21 cellular contexts compared by ENCODE assay signal in the genomic region with DNA sequence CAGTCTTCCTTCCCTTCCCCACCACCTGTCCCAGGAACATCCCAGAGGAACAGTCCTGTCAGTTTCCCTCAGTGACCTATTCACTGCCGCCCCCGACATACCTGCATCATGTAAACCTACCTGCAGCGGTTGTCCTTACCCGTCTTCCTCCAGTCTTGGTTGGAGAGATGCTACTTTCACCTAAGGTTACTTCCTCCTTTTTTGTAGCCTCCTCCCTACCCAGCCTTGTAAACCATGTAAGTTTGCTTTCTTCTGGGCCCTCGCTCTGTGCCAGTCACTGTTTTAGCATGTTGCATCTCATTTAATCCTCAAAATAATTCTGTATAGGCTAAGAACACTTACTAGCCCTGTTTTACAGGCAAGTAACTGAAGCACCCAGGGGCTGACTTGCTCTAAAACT. TPM values are rescaled to one million over a fixed set of nuclear protein-coding genes. Genes with fewer than 3 reads are reported as not detected.
DNase-seq lines count a peak whose midpoint lies in the region; ATAC-seq, FAIRE-seq and TF ChIP-seq lines count a peak whose summit lies in the region.
"Had no signal": no experiment of that assay in that cellular context is flagged by ENCODE, and none has a peak within 500 bp of the region (broad histone marks: within the 10 kb centered on the region; RNA-seq: fewer than 3 reads in every experiment).

No MANE protein-coding gene starts in this region.

- peak overlapping the region in 9 of 11 experiments; percentile 55 to 90 (median 72); a peak in 17 of 22 replicates for H3K4me2 ChIP-seq in BLaER1 treated with 17β-estradiol and CSF1 and Interleukin-3, amounts not matched to agents 10 nM and 100 nM

- ATAC-seq in WTC11, result no peak
- peak; percentile 47 for ATAC-seq in memory B cell (ENCODE audit: low read depth)
- ATAC-seq in CD8-positive, alpha-beta T cell, result no peak
- ATAC-seq in HG03469 (IDR thresholded peaks at IDR 0.05; ENCODE audit: unreplicated experiment), result no peak
- ATAC-seq: HepG2 had no signal

- H3K27ac Mint-ChIP-seq in WTC11 (peak overlapping the region; percentile 15), memory B cell (no peak overlapping the region)
- H3K27ac Mint-ChIP-seq in CD8-positive, alpha-beta T cell, result no peak overlapping the region
- H3K27ac Mint-ChIP-seq: B cell; CD4-positive, alpha-beta memory T cell; IgD-negative memory B cell had no signal

- intact Hi-C loops in CD8-positive, alpha-beta T cell (cut with DNase I, micrococcal nuclease), result loop anchor here in 1 of 2 experiments (5.0 kb wide), 2 partner anchors 137 to 617 kb away; no protein-coding TSS in a partner anchor

- H3K36me3 Mint-ChIP-seq in WTC11 (peaks cover under 1% of the 10 kb centered on the region; the same call in 1 of the 2 replicates), memory B cell (no peaks in the 10 kb centered on the region)
- H3K36me3 Mint-ChIP-seq in CD8-positive, alpha-beta T cell, result no peaks in the 10 kb centered on the region
- H3K36me3 Mint-ChIP-seq: CD4-positive, alpha-beta memory T cell had no signal

- H3K9me3 ChIP-seq in BLaER1 treated with 17β-estradiol and CSF1 and Interleukin-3, amounts not matched to agents 10 nM and 100 nM (replicated peaks in 1 of 11), result no peaks in the 10 kb centered on the region
- no peaks in the 10 kb centered on the region for H3K9me3 ChIP-seq in KOPT-K1 (ENCODE audit: insufficient read depth, low read length, poor library complexity, severe bottlenecking)
- H3K9me3 ChIP-seq in CD8-positive, alpha-beta T cell (ENCODE audit: low read length), result no peaks in the 10 kb centered on the region

- no peak overlapping the region for H3K4me3 ChIP-seq in BLaER1 treated with 17β-estradiol and CSF1 and Interleukin-3, amounts not matched to agents 10 nM and 100 nM
- no peak overlapping the region for H3K4me3 ChIP-seq in CD8-positive, alpha-beta T cell (ENCODE audit: low read depth, low read length)

- POLR2A ChIA-PET in WTC11 (lab: Charles Lee), result interaction anchor here (0.5 kb wide), 1 partner anchor 199 kb away, joined by 3 read pairs; no protein-coding TSS in a partner anchor
- POLR2A ChIA-PET in CD8-positive, alpha-beta T cell (lab: Charles Lee), result no interaction called here

- H3K9me3 Mint-ChIP-seq in WTC11, result no peaks in the 10 kb centered on the region
- no peaks in the 10 kb centered on the region for H3K9me3 Mint-ChIP-seq in memory B cell
- H3K9me3 Mint-ChIP-seq in CD8-positive, alpha-beta T cell, result no peaks in the 10 kb centered on the region
- H3K9me3 Mint-ChIP-seq: CD4-positive, alpha-beta memory T cell had no signal

- no peak overlapping the region for H3K9ac ChIP-seq in BLaER1 treated with 17β-estradiol and CSF1 and Interleukin-3, amounts not matched to agents 10 nM and 100 nM

- H4K20me1 ChIP-seq in BLaER1 treated with 17β-estradiol and CSF1 and Interleukin-3, amounts not matched to agents 10 nM and 100 nM, result no peaks in the 10 kb centered on the region

- no peak for TF ChIP-seq CTCF in WTC11 (IDR thresholded peaks at IDR 0.05)
- TF ChIP-seq CTCF in CD8-positive, alpha-beta T cell (IDR thresholded peaks at IDR 0.05), result no peak

- H3K4me1 ChIP-seq in BLaER1 treated with 17β-estradiol and CSF1 and Interleukin-3, amounts not matched to agents 10 nM and 100 nM, result peaks cover 18 to 51% (median 47%) of the 10 kb centered on the region in 10 experiments
- H3K4me1 ChIP-seq in CD8-positive, alpha-beta T cell (ENCODE audit: insufficient read depth, low read length), result peaks cover 3% of the 10 kb centered on the region

- CTCF ChIA-PET in WTC11 (lab: Charles Lee), result interaction anchor here (0.6 to 6.5 kb wide), 7 partner anchors 11 to 357 kb away, joined by 3 to 44 read pairs (median 12); partner anchors contain the start of gene MED12L
- CTCF ChIA-PET in CD8-positive, alpha-beta T cell (lab: Charles Lee), result interaction anchor here (0.7 to 6.6 kb wide), 16 partner anchors 9 to 383 kb away, joined by 3 to 48 read pairs (median 6); partner anchors contain the start of gene MED12L

- no peaks in the 10 kb centered on the region for H3K27me3 ChIP-seq in BLaER1 treated with 17β-estradiol and CSF1 and Interleukin-3, amounts not matched to agents 10 nM and 100 nM
- no peaks in the 10 kb centered on the region for H3K27me3 ChIP-seq in CD8-positive, alpha-beta T cell (ENCODE audit: insufficient read depth, low read length)

- H3K4me3 Mint-ChIP-seq in WTC11 (no peak overlapping the region), memory B cell (no peak overlapping the region)
- H3K4me3 Mint-ChIP-seq in CD8-positive, alpha-beta T cell, result no peak overlapping the region
- H3K4me3 Mint-ChIP-seq: B cell; CD4-positive, alpha-beta memory T cell; IgD-negative memory B cell had no signal

- H3K27ac ChIP-seq in BLaER1 treated with 17β-estradiol and CSF1 and Interleukin-3, amounts not matched to agents 10 nM and 100 nM, result no peak overlapping the region
- peak overlapping the region; percentile 19 for H3K27ac ChIP-seq in KOPT-K1 (ENCODE audit: low read depth, low read length, poor library complexity, severe bottlenecking)
- no peak overlapping the region for H3K27ac ChIP-seq in CD8-positive, alpha-beta T cell (ENCODE audit: low read depth, low read length)
- H3K27ac ChIP-seq: C4-2B had no signal

- FAIRE-seq in frontal cortex (lab: Jason Lieb, UNC), result no peak
- FAIRE-seq: GM12891, GM19239, H54, HepG2 had no signal

- no peak for DNase-seq in WTC11 (ENCODE audit: low spot score)
- DNase-seq in memory B cell (ENCODE audit: low spot score in 2 of 2), result peak in 1 of 2 donors; percentile 5
- DNase-seq in CD8-positive, alpha-beta T cell, result no peak
- DNase-seq in frontal cortex (ENCODE audit: low spot score in 2 of 2), result no peak
- no peak for DNase-seq in UCSD-AML1 (lab: John Stamatoyannopoulos, UW; ENCODE audit: unreplicated experiment)
- DNase-seq: Calu3; CD4-positive, alpha-beta memory T cell; DMS79 treated with DMSO at 0.1 percent for 48 hours; HCEC 1CT; KBM-7 had no signal

- no peaks in the 10 kb centered on the region for H3K27me3 Mint-ChIP-seq in WTC11 (ENCODE audit: low read depth)
- H3K27me3 Mint-ChIP-seq in memory B cell, result peaks cover 5% of the 10 kb centered on the region
- H3K27me3 Mint-ChIP-seq in CD8-positive, alpha-beta T cell (ENCODE audit: low read depth), result peaks cover 8% of the 10 kb centered on the region

- H3K36me3 ChIP-seq in BLaER1 treated with 17β-estradiol and CSF1 and Interleukin-3, amounts not matched to agents 10 nM and 100 nM, result peaks cover 0 to under 1% (median 0%) of the 10 kb centered on the region in 11 experiments; a peak in 1 of 22 replicates
- H3K36me3 ChIP-seq in KOPT-K1 (ENCODE audit: insufficient read depth, low read length), result no peaks in the 10 kb centered on the region
- H3K36me3 ChIP-seq in CD8-positive, alpha-beta T cell (ENCODE audit: insufficient read depth, low read length), result no peaks in the 10 kb centered on the region

- H3K4me1 Mint-ChIP-seq in WTC11 (peaks cover 10% of the 10 kb centered on the region; the same call in 1 of the 2 replicates), memory B cell (peaks cover 5% of the 10 kb centered on the region)
- H3K4me1 Mint-ChIP-seq in CD8-positive, alpha-beta T cell (ENCODE audit: low read depth), result no peaks in the 10 kb centered on the region
- H3K4me1 Mint-ChIP-seq: CD4-positive, alpha-beta memory T cell had no signal

TF ChIP-seq in WTC11, 78 proteins besides CTCF, POLR2A, EP300 and RAD21 (continues in another document):
- no peak for TF ChIP-seq PRRX2 (CRISPR knock-in tag; IDR thresholded peaks at IDR 0.05)
- TF ChIP-seq ATF1 (CRISPR knock-in tag; IDR thresholded peaks at IDR 0.05), result no peak
- TF ChIP-seq SMAD3 (CRISPR knock-in tag; IDR thresholded peaks at IDR 0.05; ENCODE audit: borderline replicate concordance), result no peak
- TF ChIP-seq ZNF396 (CRISPR knock-in tag; IDR thresholded peaks at IDR 0.05; ENCODE audit: borderline replicate concordance), result no peak
- no peak for TF ChIP-seq CBFB (CRISPR knock-in tag; IDR thresholded peaks at IDR 0.05; ENCODE audit: low read depth)
- TF ChIP-seq CREB1 (CRISPR knock-in tag; IDR thresholded peaks at IDR 0.05), result no peak
- no peak for TF ChIP-seq ARID4B (CRISPR knock-in tag; IDR thresholded peaks at IDR 0.05; ENCODE audit: borderline replicate concordance)
- no peak for TF ChIP-seq RELA (CRISPR knock-in tag; IDR thresholded peaks at IDR 0.05; ENCODE audit: borderline replicate concordance)
- TF ChIP-seq NFATC4 (CRISPR knock-in tag; IDR thresholded peaks at IDR 0.05), result no peak
- TF ChIP-seq NFYB (CRISPR knock-in tag; conservative IDR thresholded peaks at IDR 0.05; ENCODE audit: low read depth), result no peak
- TF ChIP-seq ZNF317 (CRISPR knock-in tag; IDR thresholded peaks at IDR 0.05; ENCODE audit: borderline replicate concordance, low read depth), result no peak

RNA-seq across cellular contexts. Expression of gene GPR171, which starts 58.3 kb away (rescaled TPM):
- total RNA-seq in WTC11 (2021) (0.17 to 0.32 TPM in 2 of 3 replicates, not detected in the other), frontal cortex (not detected)
- 10 to 100 TPM; 11.5 to 13.4 TPM for total RNA-seq in CD8-positive, alpha-beta T cell
- total RNA-seq: A172, Calu3, HepG2 had no signal

RNA-seq across cellular contexts. Expression of gene MED12L, which starts 59.3 kb away (rescaled TPM):
- total RNA-seq in WTC11 (2021), result 22.3 to 27.4 TPM (median 25.2 TPM) in 3 replicates
- under 1 TPM; 0.43 to 0.81 TPM for total RNA-seq in CD8-positive, alpha-beta T cell
- 6.1 TPM for total RNA-seq in frontal cortex
